23 cellular contexts compared by ENCODE assay signal in genomic region chr16:72971370-72971769, GRCh38.
"Had no signal": no experiment of that assay in that cellular context is flagged by ENCODE, and none has a peak within 500 bp of the region (broad histone marks: within the 10 kb centered on the region; RNA-seq: fewer than 3 reads in every experiment).

No MANE protein-coding gene starts in this region.

- H3K36me3 ChIP-seq: left lung, lower lobe of right lung had no signal

- DNase-seq: dermis blood vessel endothelial cell; dorsolateral prefrontal cortex; effector CD4-positive, alpha-beta T cell; effector memory CD4-positive, alpha-beta T cell; glutamatergic neuron; head of caudate nucleus; heart right ventricle; hippocampal formation; left cardiac atrium; left lung; left ventricle myocardium superior; lower lobe of right lung; mesendoderm; midbrain had no signal

- FAIRE-seq: colon, endothelial cell of umbilical vein, frontal cortex, islet of Langerhans, keratinocyte had no signal

- H3K9me3 ChIP-seq: esophagus muscularis mucosa, heart right ventricle, left lung, lower lobe of right lung had no signal

- H3K27ac ChIP-seq: dorsolateral prefrontal cortex, esophagus muscularis mucosa, foreskin keratinocyte, heart right ventricle, left lung, lower lobe of right lung had no signal

- H3K27ac Mint-ChIP-seq: memory B cell had no signal

- H3K27me3 Mint-ChIP-seq: memory B cell had no signal

- H3K4me1 Mint-ChIP-seq: memory B cell had no signal

- ATAC-seq: heart right ventricle, left cardiac atrium, left lung, left ventricle myocardium superior, lower lobe of right lung had no signal

- H3K27me3 ChIP-seq: dorsolateral prefrontal cortex, esophagus muscularis mucosa, foreskin keratinocyte, heart right ventricle, left lung had no signal

- H3K4me3 Mint-ChIP-seq: memory B cell had no signal

- H3K4me3 ChIP-seq: coronary artery, dorsolateral prefrontal cortex, esophagus muscularis mucosa, heart right ventricle, left lung, lower lobe of right lung had no signal

- H3K9me3 Mint-ChIP-seq: memory B cell had no signal
